In the genomic region with DNA sequence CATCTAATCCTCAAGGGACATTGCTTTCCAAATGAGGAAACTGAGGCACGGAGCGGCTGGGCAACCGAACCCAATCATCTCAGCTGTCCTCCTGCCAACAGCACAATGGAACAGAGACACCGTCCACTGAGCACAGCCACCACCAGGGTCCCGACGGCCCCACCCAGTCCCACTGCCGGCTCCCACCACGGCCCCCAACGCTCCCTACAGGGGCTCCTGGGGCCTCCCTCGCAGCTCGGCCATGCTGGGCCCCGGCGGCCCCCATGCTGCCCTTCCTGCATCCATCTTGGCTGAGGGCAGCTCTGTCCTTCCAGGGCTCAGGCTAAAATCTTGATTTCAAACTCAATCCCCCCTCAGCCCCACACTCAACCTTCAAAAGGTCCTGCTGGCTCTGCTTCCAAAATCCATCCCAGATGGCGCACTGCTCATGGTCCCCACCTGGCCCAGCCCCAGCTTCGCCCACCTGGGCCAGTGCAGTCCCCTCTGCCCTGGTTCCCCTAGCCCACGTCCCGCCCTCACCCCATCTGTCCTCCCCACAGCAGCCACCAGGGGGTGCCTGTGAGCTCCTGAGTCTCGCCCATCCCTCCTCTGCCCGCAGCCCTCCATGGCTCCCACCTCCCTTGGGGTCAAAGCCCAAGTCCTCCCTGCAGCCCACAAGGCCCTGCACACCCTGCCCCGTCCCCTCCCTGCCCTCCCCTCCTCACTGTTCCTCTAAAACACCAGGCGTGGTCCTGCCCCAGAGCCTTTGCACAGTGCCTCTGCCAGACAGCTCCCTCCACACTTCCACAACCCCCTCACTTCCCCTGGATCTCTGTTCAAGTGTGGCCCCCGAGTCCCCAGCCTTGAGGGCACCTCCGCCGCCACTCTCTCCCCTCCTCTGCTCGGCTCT, we compare ENCODE assay signal across 1 cellular context.
TF ChIP-seq lines count a peak whose summit lies in the region.

No MANE protein-coding gene starts in this region.

TF ChIP-seq in liver, 16 proteins besides CTCF, POLR2A, EP300 and RAD21 (continued from another document):
- TF ChIP-seq, protein P1, sequence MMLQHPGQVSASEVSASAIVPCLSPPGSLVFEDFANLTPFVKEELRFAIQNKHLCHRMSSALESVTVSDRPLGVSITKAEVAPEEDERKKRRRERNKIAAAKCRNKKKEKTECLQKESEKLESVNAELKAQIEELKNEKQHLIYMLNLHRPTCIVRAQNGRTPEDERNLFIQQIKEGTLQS (IDR thresholded peaks at IDR 0.05), result no peak
- no peak for TF ChIP-seq MAX (IDR thresholded peaks at IDR 0.05)
